8 cellular contexts compared by ENCODE assay signal in the genomic region with DNA sequence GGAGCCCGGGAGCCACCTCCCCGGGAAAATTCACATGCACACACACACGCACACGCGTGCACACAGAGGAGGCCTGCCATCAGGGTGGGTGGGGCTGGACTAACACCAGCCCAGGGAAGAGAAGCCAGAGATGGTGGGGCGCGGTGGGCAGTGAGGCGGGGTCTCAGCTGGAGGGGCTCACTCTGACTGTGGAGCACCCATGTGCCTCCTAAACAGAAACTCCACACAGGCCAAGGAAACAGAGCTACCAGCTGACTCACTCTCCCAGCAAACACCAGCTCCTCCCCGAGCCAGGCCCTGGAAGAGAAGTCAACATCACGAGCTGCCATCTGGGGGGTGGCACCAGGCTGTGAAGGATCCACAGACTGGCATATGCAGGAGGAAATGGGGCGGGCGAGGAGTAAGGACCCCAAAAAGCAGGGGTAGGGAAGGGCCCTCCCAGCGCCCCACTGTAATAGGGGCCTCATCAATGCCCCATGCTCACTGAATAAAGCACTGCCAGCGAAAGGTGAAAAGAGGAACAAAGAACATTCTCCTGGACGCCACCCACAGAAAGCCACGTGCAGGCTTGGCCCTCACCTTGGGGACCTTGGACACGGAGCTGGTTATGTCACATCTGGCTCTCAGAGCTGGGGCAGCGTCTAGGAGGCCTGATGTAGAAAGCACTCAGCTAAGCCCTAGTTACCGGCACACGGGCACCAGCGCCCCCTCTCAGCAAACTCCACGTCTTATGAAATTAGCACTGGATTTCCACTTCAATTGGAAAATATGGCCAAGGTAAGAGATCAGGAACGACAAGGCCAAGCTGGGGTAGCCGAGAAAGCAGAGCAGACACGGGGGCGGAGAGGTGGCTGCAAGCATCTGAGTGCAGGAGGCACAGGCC.
A peak's percentile ranks its signal among the peaks of the same experiment; 100 is the strongest.
DNase-seq lines count a peak whose midpoint lies in the region; ATAC-seq and TF ChIP-seq lines count a peak whose summit lies in the region.

No MANE protein-coding gene starts in this region.

- peaks cover 18% of the 10 kb centered on the region for H3K4me1 ChIP-seq in parathyroid adenoma

- DNase-seq in WERI-Rb-1: peak; percentile 56
- peak; percentile 77 to 96 (median 89) for DNase-seq in head of caudate nucleus
- DNase-seq in HuH-7.5 (ENCODE audit: low spot score): no peak

- H3K9me3 ChIP-seq in WERI-Rb-1 (ENCODE audit: severe bottlenecking): no peaks in the 10 kb centered on the region
- H3K9me3 ChIP-seq in parathyroid adenoma (ENCODE audit: control insufficient read depth, low read length): no peaks in the 10 kb centered on the region

- H3K36me3 ChIP-seq in WERI-Rb-1: no peaks in the 10 kb centered on the region
- H3K36me3 ChIP-seq in parathyroid adenoma (ENCODE audit: control insufficient read depth, insufficient read depth, low read length): no peaks in the 10 kb centered on the region

- H3K27ac ChIP-seq in WERI-Rb-1 (peak overlapping the region; percentile 56), parathyroid adenoma (peak overlapping the region; percentile 47)

- H3K79me2 ChIP-seq in parathyroid adenoma: no peaks in the 10 kb centered on the region

- H3K27me3 ChIP-seq in WERI-Rb-1 (ENCODE audit: insufficient read depth, low read depth, severe bottlenecking) (no peaks in the 10 kb centered on the region), parathyroid adenoma (ENCODE audit: control insufficient read depth, insufficient read depth, low read length) (no peaks in the 10 kb centered on the region)

- H2AFZ ChIP-seq in parathyroid adenoma: no peak overlapping the region

- intact Hi-C loops in head of caudate nucleus (cut with DNase I): no loop called here

- H3K9ac ChIP-seq in parathyroid adenoma: no peak overlapping the region

- no peak overlapping the region for H3K4me2 ChIP-seq in parathyroid adenoma (ENCODE audit: low read length)

- ATAC-seq in HG03520 (IDR thresholded peaks at IDR 0.05; ENCODE audit: unreplicated experiment): peak; percentile 35
- ATAC-seq in HG03135 (IDR thresholded peaks at IDR 0.05; ENCODE audit: unreplicated experiment): no peak
- ATAC-seq in HG02852 (IDR thresholded peaks at IDR 0.05; ENCODE audit: unreplicated experiment): no peak

- H3K4me3 ChIP-seq in WERI-Rb-1 (ENCODE audit: low read depth, low read length): peak overlapping the region; percentile 5; the same call in 1 of the 2 replicates
- H3K4me3 ChIP-seq in parathyroid adenoma (ENCODE audit: low read depth, low read length): no peak overlapping the region

- TF ChIP-seq CTCF in GM12874 (IDR thresholded peaks at IDR 0.05; ENCODE audit: insufficient read depth, low read depth, low read length) (peak; percentile 40), WERI-Rb-1 (IDR thresholded peaks at IDR 0.05; ENCODE audit: low read depth, low read length) (peak; percentile 54), parathyroid adenoma (IDR thresholded peaks at IDR 0.05) (no peak)
